8 cellular contexts compared by ENCODE assay signal in genomic region chr15:50051811-50052419, GRCh38.
DNase-seq lines count a peak whose midpoint lies in the region; ATAC-seq and TF ChIP-seq lines count a peak whose summit lies in the region.

No MANE protein-coding gene starts in this region.

- DNase-seq in NK-92 treated with Interleukin-12 subunit alpha and Interleukin-12 subunit beta, amount 100 ng/mL, for 24 hours (lab: John Stamatoyannopoulos, UW): peak; percentile 29
- DNase-seq in NK-92 (lab: John Stamatoyannopoulos, UW; ENCODE audit: unreplicated experiment): no peak
- peak; percentile 98 for DNase-seq in fibroblast of peridontal ligament (ENCODE audit: extremely low read depth)
- no peak for DNase-seq in stimulated activated naive CD4-positive, alpha-beta T cell (lab: John Stamatoyannopoulos, UW)

- H4K20me1 ChIP-seq in SU-DHL-6 (ENCODE audit: low read depth, low read length): no peaks in the 10 kb centered on the region

- H3K4me3 ChIP-seq in SU-DHL-6 (ENCODE audit: insufficient read depth, low read length, poor library complexity, severe bottlenecking) (no peak overlapping the region), neuron (ENCODE audit: low read length) (no peak overlapping the region)

- peak; percentile 92 for TF ChIP-seq CTCF in LNCAP (IDR thresholded peaks at IDR 0.05)
- peak; percentile 20 for TF ChIP-seq CTCF in SU-DHL-6 (IDR thresholded peaks at IDR 0.05; ENCODE audit: insufficient read depth, low read length, poor library complexity, severe bottlenecking)

- no peak overlapping the region for H3K9ac ChIP-seq in SU-DHL-6 (ENCODE audit: low read length)

- no peaks in the 10 kb centered on the region for H3F3A ChIP-seq in SU-DHL-6 (ENCODE audit: insufficient read depth)

- no peak for ATAC-seq in HG03175 (IDR thresholded peaks at IDR 0.05; ENCODE audit: unreplicated experiment)

- H3K27me3 ChIP-seq in SU-DHL-6 (ENCODE audit: low read length): no peaks in the 10 kb centered on the region
- H3K27me3 ChIP-seq in neuron (ENCODE audit: insufficient read depth, low read length): no peaks in the 10 kb centered on the region

- H3K9me2 ChIP-seq in SU-DHL-6 (replicated peaks; ENCODE audit: insufficient read depth, low read length): no peaks in the 10 kb centered on the region

- H3K4me1 ChIP-seq in neuron (ENCODE audit: insufficient read depth, low read length): no peaks in the 10 kb centered on the region

- H3K4me2 ChIP-seq in SU-DHL-6 (ENCODE audit: low read depth, low read length, poor library complexity, severe bottlenecking): no peak overlapping the region

- H3K36me3 ChIP-seq in SU-DHL-6 (ENCODE audit: low read length) (no peaks in the 10 kb centered on the region), neuron (ENCODE audit: insufficient read depth, low read length) (no peaks in the 10 kb centered on the region)

- H3K9me3 ChIP-seq in SU-DHL-6 (ENCODE audit: insufficient read depth, low read length) (no peaks in the 10 kb centered on the region), neuron (ENCODE audit: low read length) (no peaks in the 10 kb centered on the region)

- no peaks in the 10 kb centered on the region for H3K79me2 ChIP-seq in SU-DHL-6 (ENCODE audit: insufficient read depth, low read length)

- no peak overlapping the region for H2AFZ ChIP-seq in SU-DHL-6 (ENCODE audit: low read depth, low read length, severe bottlenecking)
- peak overlapping the region; percentile 4 for H2AFZ ChIP-seq in neuron (ENCODE audit: low read depth, low read length)

- H3K27ac ChIP-seq in SU-DHL-6 (ENCODE audit: low read depth, low read length): no peak overlapping the region

Comparison
In these comparisons a context has a peak if more than half of its experiments do, and no peak if none do; other contexts are left out.
1. DNase-seq: peak in NK-92 treated with Interleukin-12 subunit alpha and Interleukin-12 subunit beta, amount 100 ng/mL, for 24 hours (single experiment) and fibroblast of peridontal ligament (single experiment); none in NK-92 (single experiment) and stimulated activated naive CD4-positive, alpha-beta T cell (0 of 6).